In genomic region chr16:50697421-50697715, GRCh38 we compare ENCODE assay signal across 1 cellular context.
TF ChIP-seq lines count a peak whose summit lies in the region.

No MANE protein-coding gene starts in this region.

TF ChIP-seq in HepG2, 621 proteins besides CTCF, POLR2A, EP300 and RAD21:
- TF ChIP-seq MYC (CRISPR knock-in tag; IDR thresholded peaks at IDR 0.05; ENCODE audit: borderline replicate concordance) (0 out of 2 replicates have a peak, but pooled peaks have one; percentile 9), HIC2 (CRISPR knock-in tag; IDR thresholded peaks at IDR 0.05; ENCODE audit: low read depth) (0 out of 2 replicates have a peak, but pooled peaks have one; percentile 26), ZNF530 (CRISPR knock-in tag; IDR thresholded peaks at IDR 0.05; ENCODE audit: low read depth) (no peak), SKIL (CRISPR knock-in tag; IDR thresholded peaks at IDR 0.05; ENCODE audit: borderline replicate concordance) (0 out of 2 replicates have a peak, but pooled peaks have one; percentile 17), ZNF615 (CRISPR knock-in tag; IDR thresholded peaks at IDR 0.05; ENCODE audit: borderline replicate concordance) (0 out of 2 replicates have a peak, but pooled peaks have one; percentile 2), REPIN1 (CRISPR knock-in tag; IDR thresholded peaks at IDR 0.05; ENCODE audit: borderline replicate concordance, low read depth) (no peak), FOXP4 (CRISPR knock-in tag; IDR thresholded peaks at IDR 0.05) (no peak)
TF ChIP-seq in HepG2: peak in this region for 4.
